16 cellular contexts compared by ENCODE assay signal in genomic region chr9:77752566-77752965, GRCh38.
DNase-seq lines count a peak whose midpoint lies in the region; ATAC-seq, FAIRE-seq and TF ChIP-seq lines count a peak whose summit lies in the region.
"Had no signal": no experiment of that assay in that cellular context is flagged by ENCODE, and none has a peak within 500 bp of the region (broad histone marks: within the 10 kb centered on the region; RNA-seq: fewer than 3 reads in every experiment).

No MANE protein-coding gene starts in this region.

- H3K27me3 Mint-ChIP-seq in osteocyte (ENCODE audit: unreplicated experiment) = no peaks in the 10 kb centered on the region
- H3K27me3 Mint-ChIP-seq in CD8-positive, alpha-beta T cell (ENCODE audit: low read depth) = no peaks in the 10 kb centered on the region
- H3K27me3 Mint-ChIP-seq: CD4-positive, alpha-beta T cell had no signal

- H3K9me3 ChIP-seq in SK-N-SH = no peaks in the 10 kb centered on the region
- H3K9me3 ChIP-seq in CD8-positive, alpha-beta T cell (ENCODE audit: low read length) = no peaks in the 10 kb centered on the region

- peaks cover 47% of the 10 kb centered on the region for H3K4me1 Mint-ChIP-seq in osteocyte (ENCODE audit: unreplicated experiment)
- H3K4me1 Mint-ChIP-seq in CD8-positive, alpha-beta T cell (ENCODE audit: low read depth) = peaks cover 16% of the 10 kb centered on the region

- no peak overlapping the region for H2AFZ ChIP-seq in SK-N-SH (ENCODE audit: low read depth)

- no peak for TF ChIP-seq RAD21 in SK-N-SH (IDR thresholded peaks at IDR 0.05; ENCODE audit: low read length)

- peaks cover 3% of the 10 kb centered on the region in 2 experiments for H3K36me3 ChIP-seq in SK-N-SH (replicated peaks in 1 of 2; ENCODE audit: control insufficient read depth in 1 of 2, insufficient read depth in 2 of 2, low read length in 1 of 2)
- H3K36me3 ChIP-seq in CD8-positive, alpha-beta T cell (ENCODE audit: insufficient read depth, low read length) = no peaks in the 10 kb centered on the region

- CTCF ChIA-PET in SK-N-SH (lab: Yijun Ruan, JAX) = interaction anchor here (0.8 to 8.2 kb wide), 7 partner anchors 12 to 585 kb away, joined by 3 to 109 read pairs (median 9); no protein-coding TSS in a partner anchor
- CTCF ChIA-PET in CD8-positive, alpha-beta T cell (lab: Charles Lee) = interaction anchor here (1.3 kb wide), 1 partner anchor 283 kb away, joined by 3 read pairs; no protein-coding TSS in a partner anchor

- ATAC-seq in CD8-positive, alpha-beta T cell = no peak

- no peaks in the 10 kb centered on the region for H3K9me2 ChIP-seq in SK-N-SH

- H3K4me3 Mint-ChIP-seq in osteocyte (ENCODE audit: unreplicated experiment) = no peak overlapping the region
- no peak overlapping the region for H3K4me3 Mint-ChIP-seq in CD8-positive, alpha-beta T cell
- H3K4me3 Mint-ChIP-seq: CD4-positive, alpha-beta T cell had no signal

- TF ChIP-seq EP300 in SK-N-SH (IDR thresholded peaks at IDR 0.05; ENCODE audit: borderline replicate concordance in 1 of 2, low read depth in 1 of 2, low read length in 1 of 2) = peak in 1 of 2 experiments; percentile 89; a peak in 2 of 4 replicates

- H3K4me2 ChIP-seq in SK-N-SH = no peak overlapping the region

- peaks cover 31% of the 10 kb centered on the region for H3F3A ChIP-seq in SK-N-SH (replicated peaks; ENCODE audit: insufficient read depth)

- no peaks in the 10 kb centered on the region for H3K27me3 ChIP-seq in SK-N-SH (ENCODE audit: insufficient read depth)
- no peaks in the 10 kb centered on the region for H3K27me3 ChIP-seq in CD8-positive, alpha-beta T cell (ENCODE audit: insufficient read depth, low read length)

- intact Hi-C loops in CD8-positive, alpha-beta T cell (cut with DNase I, micrococcal nuclease) = loop anchor here in 1 of 2 experiments (5.0 to 10.0 kb wide), 2 partner anchors 282 to 320 kb away; partner anchors contain the start of gene GNAQ

- no peak; the same call in 1 of the 2 replicates for TF ChIP-seq CTCF in SK-N-SH (IDR thresholded peaks at IDR 0.05)
- peak; percentile 33 for TF ChIP-seq CTCF in fibroblast of pulmonary artery (IDR thresholded peaks at IDR 0.05; ENCODE audit: low read length, missing control alignments)
- no peak for TF ChIP-seq CTCF in osteocyte (IDR thresholded peaks at IDR 0.05)
- no peak for TF ChIP-seq CTCF in CD8-positive, alpha-beta T cell (IDR thresholded peaks at IDR 0.05)

- H3K4me3 ChIP-seq in SK-N-SH (ENCODE audit: low read depth in 2 of 2, low read length in 1 of 2) = no peak overlapping the region
- H3K4me3 ChIP-seq in fibroblast of pulmonary artery (replicated peaks; ENCODE audit: low read depth, low read length) = no peak overlapping the region
- H3K4me3 ChIP-seq in CD8-positive, alpha-beta T cell (ENCODE audit: low read depth, low read length) = no peak overlapping the region

- H3K36me3 Mint-ChIP-seq in osteocyte (ENCODE audit: unreplicated experiment) = peaks cover 10% of the 10 kb centered on the region
- H3K36me3 Mint-ChIP-seq in CD8-positive, alpha-beta T cell = peaks cover 18% of the 10 kb centered on the region

- H3K27ac Mint-ChIP-seq in osteocyte (ENCODE audit: unreplicated experiment) = peak overlapping the region; percentile 85
- no peak overlapping the region for H3K27ac Mint-ChIP-seq in CD8-positive, alpha-beta T cell

- peak overlapping the region; percentile 78 to 100 for H3K27ac ChIP-seq in SK-N-SH (ENCODE audit: low read depth in 2 of 2, low read length in 1 of 2)
- H3K27ac ChIP-seq in CD8-positive, alpha-beta T cell (ENCODE audit: low read depth, low read length) = no peak overlapping the region

- no peak for TF ChIP-seq POLR2A in GM12892 (IDR thresholded peaks at IDR 0.05; ENCODE audit: low read depth, low read length)

- POLR2A ChIA-PET in SK-N-SH (lab: Yijun Ruan, JAX) = no interaction called here
- POLR2A ChIA-PET in CD8-positive, alpha-beta T cell (lab: Charles Lee) = no interaction called here

- H3K79me2 ChIP-seq in SK-N-SH (ENCODE audit: insufficient read depth) = peaks cover 14% of the 10 kb centered on the region; the same call in 1 of the 2 replicates

- DNase-seq in EH (ENCODE audit: low read depth) = peak; percentile 90
- no peak for DNase-seq in SK-N-SH
- peak; percentile 95 for DNase-seq in fibroblast of pulmonary artery (ENCODE audit: low read depth)
- DNase-seq in osteocyte (ENCODE audit: extremely low spot score, unreplicated experiment) = no peak
- no peak for DNase-seq in GOT3 (lab: John Stamatoyannopoulos, UW)
- no peak for DNase-seq in GM12892 (ENCODE audit: insufficient read length)
- no peak for DNase-seq in NCI-H2081 (lab: John Stamatoyannopoulos, UW)
- DNase-seq in CD8-positive, alpha-beta T cell = no peak
- DNase-seq: activated T-cell treated with anti-CD3 and anti-CD28 coated beads, Interleukin-2, amount 50 U/mL, for 48 hours; caudate nucleus; CD4-positive, alpha-beta T cell; islet precursor cell; NCI-H1105; NCI-H526; nucleus accumbens; SIG-M5 had no signal

- H3K9me3 Mint-ChIP-seq in osteocyte (ENCODE audit: unreplicated experiment) = peaks cover 4% of the 10 kb centered on the region
- no peaks in the 10 kb centered on the region for H3K9me3 Mint-ChIP-seq in CD8-positive, alpha-beta T cell

- no peak for FAIRE-seq in GM12892 (lab: Jason Lieb, UNC)

- peaks cover 46 to 51% of the 10 kb centered on the region in 2 experiments; a peak in 3 of 4 replicates for H3K4me1 ChIP-seq in SK-N-SH (ENCODE audit: control insufficient read depth in 1 of 2, insufficient read depth in 2 of 2, low read depth in 1 of 2, low read length in 1 of 2)
- no peaks in the 10 kb centered on the region for H3K4me1 ChIP-seq in CD8-positive, alpha-beta T cell (ENCODE audit: insufficient read depth, low read length)

- 68% methylated on average over 2 of the region's 2 CpGs for WGBS in SK-N-SH (ENCODE audit: low lambda C conversion rate)

- no peaks in the 10 kb centered on the region for H4K20me1 ChIP-seq in SK-N-SH (ENCODE audit: insufficient read depth)

- no peak overlapping the region for H3K9ac ChIP-seq in SK-N-SH

TF ChIP-seq in SK-N-SH, 30 proteins besides CTCF, POLR2A, EP300 and RAD21 (continues in another document):
- TF ChIP-seq RXRA (IDR thresholded peaks at IDR 0.05; ENCODE audit: borderline replicate concordance, low read depth) (peak; percentile 38; the same call in 1 of the 2 replicates), JUND (IDR thresholded peaks at IDR 0.05) (peak; percentile 76), TAF1 (IDR thresholded peaks at IDR 0.05; ENCODE audit: borderline replicate concordance, low read depth, low read length) (no peak), MEF2A (IDR thresholded peaks at IDR 0.05; ENCODE audit: borderline replicate concordance, low read depth) (peak; percentile 63; the same call in 1 of the 2 replicates), IRF3 (IDR thresholded peaks at IDR 0.05; ENCODE audit: low read depth, low read length) (no peak), GABPA (IDR thresholded peaks at IDR 0.05; ENCODE audit: low read depth) (no peak), SIN3A (IDR thresholded peaks at IDR 0.05; ENCODE audit: borderline replicate concordance, low read depth, low read length) (no peak), TEAD4 (IDR thresholded peaks at IDR 0.05; ENCODE audit: borderline replicate concordance, insufficient read depth) (peak; percentile 78; the same call in 1 of the 2 replicates), TCF12 (IDR thresholded peaks at IDR 0.05) (peak; percentile 87), SMC3 (IDR thresholded peaks at IDR 0.05; ENCODE audit: low read depth, low read length) (no peak), USF1 (IDR thresholded peaks at IDR 0.05; ENCODE audit: borderline replicate concordance, low read depth) (no peak), FOSL2 (IDR thresholded peaks at IDR 0.05; ENCODE audit: borderline replicate concordance, low read depth) (peak; percentile 44; the same call in 1 of the 2 replicates), PBX3 (IDR thresholded peaks at IDR 0.05) (peak; percentile 57), USF2 (IDR thresholded peaks at IDR 0.05; ENCODE audit: borderline replicate concordance, low read depth, low read length) (no peak), GATA2 (CRISPR knock-in tag; IDR thresholded peaks at IDR 0.05) (no peak), ELF1 (IDR thresholded peaks at IDR 0.05) (no peak; the same call in 1 of the 2 replicates), MXI1 (IDR thresholded peaks at IDR 0.05; ENCODE audit: low read depth, low read length) (no peak), CHD2 (IDR thresholded peaks at IDR 0.05; ENCODE audit: low read length, partially characterized antibody) (no peak)

Comparison
In these comparisons a context has a peak if more than half of its experiments do, and no peak if none do; other contexts are left out.
1. DNase-seq: peak in EH (single experiment) and fibroblast of pulmonary artery (single experiment); none in SK-N-SH (single experiment), osteocyte (single experiment), GOT3 (single experiment), GM12892 (single experiment), NCI-H2081 (0 of 2) and CD8-positive, alpha-beta T cell (0 of 7).